In the genomic region with DNA sequence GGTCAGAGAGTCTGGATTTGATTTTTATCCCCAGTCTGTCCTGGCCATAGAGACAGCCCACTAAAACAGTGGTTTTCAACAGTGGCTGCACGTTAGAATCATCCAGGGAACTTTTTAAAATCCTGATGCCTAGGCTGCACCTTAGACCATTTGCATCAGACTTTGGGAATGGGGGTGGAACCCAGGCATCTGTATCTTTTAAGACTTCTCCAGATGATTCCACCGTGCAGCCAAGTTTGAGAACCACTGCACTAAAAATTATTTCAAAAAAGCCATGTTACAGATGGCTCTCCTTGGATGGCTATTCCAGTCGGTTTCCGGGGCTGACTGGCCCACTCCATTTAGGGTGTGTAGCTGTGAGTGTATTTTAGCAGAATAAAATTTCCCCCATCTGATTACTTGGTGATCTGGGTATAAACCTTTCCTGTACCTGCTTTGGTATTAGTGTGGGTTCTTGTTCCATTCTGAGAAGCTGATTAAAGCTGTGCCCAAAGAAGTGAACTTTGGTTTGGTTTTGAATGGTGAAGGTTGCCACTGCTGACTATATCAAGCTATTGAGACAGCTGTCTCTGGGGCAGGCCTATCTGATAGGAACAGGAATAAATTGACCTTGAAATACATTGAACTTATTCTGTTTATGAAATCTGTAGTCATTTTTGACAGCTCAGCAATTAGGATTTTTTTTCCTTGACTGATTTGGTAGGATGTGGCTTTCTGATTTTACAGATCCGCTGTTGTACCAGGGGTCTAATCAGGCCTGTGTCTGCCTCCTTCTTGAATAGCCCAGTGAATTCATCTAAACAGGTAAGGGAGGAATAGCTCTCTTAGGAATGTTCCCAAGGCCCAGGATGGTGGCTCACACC, we compare ENCODE assay signal across 9 cellular contexts. TPM values are rescaled to one million over a fixed set of nuclear protein-coding genes. Genes with fewer than 3 reads are reported as not detected.
DNase-seq lines count a peak whose midpoint lies in the region; ATAC-seq, FAIRE-seq and TF ChIP-seq lines count a peak whose summit lies in the region.
"Had no signal": no experiment of that assay in that cellular context is flagged by ENCODE, and none has a peak within 500 bp of the region (broad histone marks: within the 10 kb centered on the region; RNA-seq: fewer than 3 reads in every experiment).

No MANE protein-coding gene starts in this region.

- TF ChIP-seq RAD21 in H1 (IDR thresholded peaks at IDR 0.05 in 1 of 2, conservative IDR thresholded peaks at IDR 0.05 in 1 of 2; ENCODE audit: low read depth in 2 of 2, low read length in 2 of 2), result no peak

- no peak overlapping the region for H3K4ac ChIP-seq in H1 (replicated peaks; ENCODE audit: insufficient read length, low read depth, low read length)

- H2BK15ac ChIP-seq in H1 (ENCODE audit: low read length), result no peak overlapping the region

- no peak for ATAC-seq in HG02623 (IDR thresholded peaks at IDR 0.05; ENCODE audit: unreplicated experiment)

- no peaks in the 10 kb centered on the region for H3K9me3 ChIP-seq in BLaER1 treated with 17β-estradiol and CSF1 and Interleukin-3, amounts not matched to agents 10 nM and 100 nM (replicated peaks in 1 of 11)
- H3K9me3 ChIP-seq in MM.1S (replicated peaks; ENCODE audit: insufficient read depth, low read length) (no peaks in the 10 kb centered on the region), H1 (ENCODE audit: insufficient read depth in 2 of 2, low read depth in 1 of 2, low read length in 1 of 2) (no peaks in the 10 kb centered on the region), neuron (ENCODE audit: low read length) (no peaks in the 10 kb centered on the region)

- 73% methylated on average over 5 of the region's 5 CpGs; no CpG with 5 or more reads in 1 of the 2 experiments for WGBS in H1 (ENCODE audit: extremely low coverage in 1 of 2, insufficient coverage in 1 of 2, insufficient read length in 1 of 2, insufficient replicate concordance in 2 of 2, low coverage in 1 of 2, low lambda C conversion rate in 2 of 2, missing lambda C conversion rate in 1 of 2), 2 experiments

- H2AK5ac ChIP-seq in H1 (ENCODE audit: low read depth, low read length), result no peak overlapping the region

- no peak for TF ChIP-seq POLR2A in H1 (IDR thresholded peaks at IDR 0.05; ENCODE audit: control extremely low read depth in 1 of 2, low read depth in 2 of 2, low read length in 2 of 2)

- no peak overlapping the region for H3K14ac ChIP-seq in H1 (ENCODE audit: insufficient read length)

- POLR2A ChIA-PET in H1 (lab: Charles Lee; ENCODE audit: partially characterized antibody), result interaction anchor here (0.7 to 5.0 kb wide), 12 partner anchors 7 to 138 kb away, joined by 3 to 93 read pairs (median 4); a partner anchor contains a TSS

- DNase-seq in MM.1S (no peak), H1 (ENCODE audit: low read depth in 1 of 2, low spot score in 2 of 2) (no peak), pons (ENCODE audit: low spot score) (no peak), NCI-H1436 (lab: John Stamatoyannopoulos, UW) (no peak), NCI-H2196 (lab: John Stamatoyannopoulos, UW; ENCODE audit: unreplicated experiment) (no peak)

- H3K9me2 ChIP-seq in MM.1S (replicated peaks; ENCODE audit: insufficient read depth, low read length), result no peaks in the 10 kb centered on the region

- H4K8ac ChIP-seq in H1 (ENCODE audit: extremely low read depth, insufficient read depth, low read length), result 0 out of 2 replicates have a peak overlapping the region, but pooled peaks have one; percentile 62

- no peak overlapping the region for H4K5ac ChIP-seq in H1 (ENCODE audit: insufficient read length, low read depth, low read length)

- H2AFZ ChIP-seq in MM.1S (ENCODE audit: low read length), result no peak overlapping the region
- H2AFZ ChIP-seq in H1 (ENCODE audit: low read length), result no peak overlapping the region
- no peak overlapping the region for H2AFZ ChIP-seq in neuron (ENCODE audit: low read depth, low read length)

- no peak overlapping the region for H2BK5ac ChIP-seq in H1 (ENCODE audit: low read depth, low read length)

- H3K9ac ChIP-seq in BLaER1 treated with 17β-estradiol and CSF1 and Interleukin-3, amounts not matched to agents 10 nM and 100 nM, result peak overlapping the region; percentile 79 to 90 (median 87); a peak in 21 of 22 replicates
- H3K9ac ChIP-seq in MM.1S (ENCODE audit: low read length), result peak overlapping the region; percentile 89; the same call in 1 of the 2 replicates
- H3K9ac ChIP-seq in H1 (replicated peaks in 1 of 4; ENCODE audit: extremely low read depth in 1 of 4, low read depth in 3 of 4, low read length in 3 of 4), result peak overlapping the region; percentile 77 to 84 (median 82); a peak in 6 of 7 replicates

- no peak overlapping the region for H4K91ac ChIP-seq in H1 (replicated peaks; ENCODE audit: insufficient read length, low read length)

- TF ChIP-seq CTCF in MM.1S (IDR thresholded peaks at IDR 0.05; ENCODE audit: low read length), result no peak
- no peak for TF ChIP-seq CTCF in H1 (IDR thresholded peaks at IDR 0.05; ENCODE audit: control extremely low read depth in 1 of 3, insufficient read depth in 1 of 3, low read depth in 1 of 3, low read length in 3 of 3)

- peak overlapping the region in 10 of 11 experiments; percentile 76 to 93 (median 82); a peak in 19 of 22 replicates for H3K27ac ChIP-seq in BLaER1 treated with 17β-estradiol and CSF1 and Interleukin-3, amounts not matched to agents 10 nM and 100 nM
- H3K27ac ChIP-seq in MM.1S (ENCODE audit: low read length) (no peak overlapping the region), H1 (ENCODE audit: low read depth, low read length) (no peak overlapping the region)

- FAIRE-seq in H1 (lab: Jason Lieb, UNC), result no peak
- FAIRE-seq: HTR-8/SVneo had no signal

- no peak overlapping the region for H2BK120ac ChIP-seq in H1 (replicated peaks; ENCODE audit: low read depth, low read length)

- H3K36me3 ChIP-seq in BLaER1 treated with 17β-estradiol and CSF1 and Interleukin-3, amounts not matched to agents 10 nM and 100 nM, result peaks cover 28 to 52% (median 45%) of the 10 kb centered on the region in 11 experiments
- H3K36me3 ChIP-seq in MM.1S (replicated peaks; ENCODE audit: insufficient read depth, low read length) (no peaks in the 10 kb centered on the region; the same call in 1 of the 2 replicates), H1 (ENCODE audit: control insufficient read depth in 2 of 4, insufficient read depth in 4 of 4, low read length in 3 of 4) (peaks cover 7 to 16% (median 11%) of the 10 kb centered on the region in 4 experiments; a peak in 7 of 8 replicates), neuron (ENCODE audit: insufficient read depth, low read length) (peaks cover 23% of the 10 kb centered on the region)

- H3K23ac ChIP-seq in H1 (ENCODE audit: insufficient read length), result no peak overlapping the region

- H3K27me3 ChIP-seq in BLaER1 treated with 17β-estradiol and CSF1 and Interleukin-3, amounts not matched to agents 10 nM and 100 nM, result no peaks in the 10 kb centered on the region
- H3K27me3 ChIP-seq in MM.1S (replicated peaks; ENCODE audit: insufficient read depth, low read length) (no peaks in the 10 kb centered on the region), H1 (replicated peaks in 1 of 4; ENCODE audit: control insufficient read depth in 3 of 4, extremely low read depth in 1 of 4, insufficient read depth in 3 of 4, low read length in 3 of 4) (no peaks in the 10 kb centered on the region), neuron (ENCODE audit: insufficient read depth, low read length) (no peaks in the 10 kb centered on the region)

- H2BK12ac ChIP-seq in H1 (ENCODE audit: low read depth, low read length), result no peak overlapping the region

- H3K79me1 ChIP-seq in H1 (ENCODE audit: low read depth, low read length), result no peaks in the 10 kb centered on the region; the same call in 1 of the 2 replicates

- H3K4me2 ChIP-seq in BLaER1 treated with 17β-estradiol and CSF1 and Interleukin-3, amounts not matched to agents 10 nM and 100 nM, result peak overlapping the region; percentile 76 to 98 (median 92)
- H3K4me2 ChIP-seq in MM.1S (ENCODE audit: low read depth, low read length) (peak overlapping the region; percentile 63), H1 (ENCODE audit: insufficient read depth in 1 of 2, low read depth in 2 of 2, low read length in 2 of 2) (peak overlapping the region; percentile 93 to 96)

- peaks cover 28 to 47% (median 37%) of the 10 kb centered on the region in 10 experiments for H3K4me1 ChIP-seq in BLaER1 treated with 17β-estradiol and CSF1 and Interleukin-3, amounts not matched to agents 10 nM and 100 nM
- H3K4me1 ChIP-seq in MM.1S (ENCODE audit: low read length) (peaks cover 23% of the 10 kb centered on the region; the same call in 1 of the 2 replicates), H1 (replicated peaks in 1 of 4; ENCODE audit: control insufficient read depth in 3 of 4, insufficient read depth in 4 of 4, low read length in 3 of 4) (peaks cover 0 to 6% (median 3%) of the 10 kb centered on the region in 4 experiments; a peak in 3 of 7 replicates), neuron (ENCODE audit: insufficient read depth, low read length) (peaks cover 7% of the 10 kb centered on the region)

- no peaks in the 10 kb centered on the region for H3F3A ChIP-seq in MM.1S (ENCODE audit: insufficient read depth, low read length)

- H3K18ac ChIP-seq in H1 (ENCODE audit: extremely low read depth, low read length), result no peak overlapping the region

- H2BK20ac ChIP-seq in H1 (ENCODE audit: low read length), result no peak overlapping the region

- no peaks in the 10 kb centered on the region for H4K20me1 ChIP-seq in BLaER1 treated with 17β-estradiol and CSF1 and Interleukin-3, amounts not matched to agents 10 nM and 100 nM
- no peaks in the 10 kb centered on the region for H4K20me1 ChIP-seq in MM.1S (ENCODE audit: insufficient read depth, low read length)
- peaks cover 0 to 6% of the 10 kb centered on the region in 2 experiments for H4K20me1 ChIP-seq in H1 (replicated peaks in 1 of 2; ENCODE audit: control insufficient read depth in 1 of 2, insufficient read depth in 2 of 2, low read length in 2 of 2)

- H3K4me3 ChIP-seq in BLaER1 treated with 17β-estradiol and CSF1 and Interleukin-3, amounts not matched to agents 10 nM and 100 nM, result peak overlapping the region; percentile 72 to 92 (median 86)
- H3K4me3 ChIP-seq in MM.1S (ENCODE audit: low read length), result peak overlapping the region; percentile 94
- peak overlapping the region; percentile 90 to 95 (median 94) for H3K4me3 ChIP-seq in H1 (ENCODE audit: extremely low read depth in 1 of 4, insufficient read depth in 2 of 4, low read depth in 3 of 4, low read length in 4 of 4)
- peak overlapping the region; percentile 77 for H3K4me3 ChIP-seq in neuron (ENCODE audit: low read length)

- no peak for TF ChIP-seq EP300 in H1 (IDR thresholded peaks at IDR 0.05; ENCODE audit: borderline replicate concordance in 1 of 2, low read depth in 2 of 2, low read length in 2 of 2)

- H3K79me2 ChIP-seq in MM.1S (ENCODE audit: low read length), result peaks cover 22% of the 10 kb centered on the region
- peaks cover 0 to 19% of the 10 kb centered on the region in 2 experiments; a peak in 3 of 4 replicates for H3K79me2 ChIP-seq in H1 (ENCODE audit: control insufficient read depth in 1 of 2, insufficient read depth in 2 of 2, low read length in 2 of 2)

- H3K56ac ChIP-seq in H1 (replicated peaks; ENCODE audit: insufficient read length, low read depth, low read length), result no peak overlapping the region

- CTCF ChIA-PET in H1 (lab: Charles Lee; ENCODE audit: partially characterized antibody), result interaction anchor here (0.6 to 63.3 kb wide), 11 partner anchors 8 to 215 kb away, joined by 3 to 2590 read pairs (median 5); a partner anchor contains a TSS

- peaks cover 4% of the 10 kb centered on the region; the same call in 1 of the 2 replicates for H3K23me2 ChIP-seq in H1 (ENCODE audit: low read depth, low read length)

RNA-seq across cellular contexts. Expression of a gene that starts 1.3 kb away (rescaled TPM):
- total RNA-seq in H1 (2021; fragmentation: NEBNext Ultra II Directional; extraction: Animal tissue kit (Norgen Biotek cat#: 25700)), result 117 and 129 TPM in 2 replicates
- polyA plus RNA-seq in H1 (2011; rRNA removed), result 629 and 1,042 TPM in 2 replicates
- polyA plus RNA-seq in H1 (2011; cell fraction: cytosol; rRNA removed), result 426 TPM
- 307 TPM for polyA plus RNA-seq in H1 (2011; cell fraction: nucleus; rRNA removed)
- 227 to 317 TPM (median 267 TPM) in 4 replicates for polyA plus RNA-seq in H1 (2012, experiment 1 of 2)
- polyA plus RNA-seq in H1 (2012, experiment 2 of 2), result 355 TPM
- polyA plus RNA-seq in H1 (2013, experiment 1 of 2), result 278 TPM
- polyA plus RNA-seq in H1 (2013, experiment 2 of 2), result 273 TPM
- 73.1 and 99.2 TPM in 2 replicates for polyA minus RNA-seq in H1 (2011; rRNA and poly(A)+ RNA removed)
- 28.3 TPM for polyA minus RNA-seq in H1 (2011; cell fraction: cytosol; rRNA and poly(A)+ RNA removed)
- 62.3 TPM for polyA minus RNA-seq in H1 (2011; cell fraction: nucleus; rRNA and poly(A)+ RNA removed)

RNA-seq across cellular contexts. Expression of a gene that starts 14.3 kb away (rescaled TPM):
- total RNA-seq in H1 (2021; fragmentation: NEBNext Ultra II Directional; extraction: Animal tissue kit (Norgen Biotek cat#: 25700)), result 75.3 and 75.9 TPM in 2 replicates
- 73.4 and 76.4 TPM in 2 replicates for polyA plus RNA-seq in H1 (2011; rRNA removed)
- 82.1 TPM for polyA plus RNA-seq in H1 (2011; cell fraction: cytosol; rRNA removed)
- polyA plus RNA-seq in H1 (2011; cell fraction: nucleus; rRNA removed), result 74.8 TPM
- 58.5 to 64.1 TPM (median 60.6 TPM) in 4 replicates for polyA plus RNA-seq in H1 (2012, experiment 1 of 2)
- 68.7 TPM for polyA plus RNA-seq in H1 (2012, experiment 2 of 2)
- polyA plus RNA-seq in H1 (2013, experiment 1 of 2), result 49.0 TPM
- polyA plus RNA-seq in H1 (2013, experiment 2 of 2), result 48.4 TPM
- polyA minus RNA-seq in H1 (2011; rRNA and poly(A)+ RNA removed), result 94.4 and 101 TPM in 2 replicates
- 47.7 TPM for polyA minus RNA-seq in H1 (2011; cell fraction: cytosol; rRNA and poly(A)+ RNA removed)
- polyA minus RNA-seq in H1 (2011; cell fraction: nucleus; rRNA and poly(A)+ RNA removed), result 63.5 TPM

RNA-seq across cellular contexts. Expression of a gene that starts 50.8 kb away (rescaled TPM):
- 130 and 133 TPM in 2 replicates for total RNA-seq in H1 (2021; fragmentation: NEBNext Ultra II Directional; extraction: Animal tissue kit (Norgen Biotek cat#: 25700))
- 132 and 134 TPM in 2 replicates for polyA plus RNA-seq in H1 (2011; rRNA removed)
- 155 TPM for polyA plus RNA-seq in H1 (2011; cell fraction: cytosol; rRNA removed)
- polyA plus RNA-seq in H1 (2011; cell fraction: nucleus; rRNA removed), result 87.7 TPM
- polyA plus RNA-seq in H1 (2012, experiment 1 of 2), result 148 to 187 TPM (median 180 TPM) in 4 replicates
- polyA plus RNA-seq in H1 (2012, experiment 2 of 2), result 75.0 TPM
- polyA plus RNA-seq in H1 (2013, experiment 1 of 2), result 96.7 TPM
- polyA plus RNA-seq in H1 (2013, experiment 2 of 2), result 108 TPM
- polyA minus RNA-seq in H1 (2011; rRNA and poly(A)+ RNA removed), result 83.1 and 86.2 TPM in 2 replicates
- polyA minus RNA-seq in H1 (2011; cell fraction: cytosol; rRNA and poly(A)+ RNA removed), result 56.1 TPM
- 38.1 TPM for polyA minus RNA-seq in H1 (2011; cell fraction: nucleus; rRNA and poly(A)+ RNA removed)

Comparison
In these comparisons a context has a peak if more than half of its experiments do, and no peak if none do; other contexts are left out.
1. H3K27ac ChIP-seq: peak in BLaER1 treated with 17β-estradiol and CSF1 and Interleukin-3, amounts not matched to agents 10 nM and 100 nM (10 of 11); none in MM.1S (single experiment) and H1 (single experiment).
2. Peak in every context shown above with its lines, with median percentiles within 50 percentile points of each other: H3K4me2 ChIP-seq, H3K4me3 ChIP-seq and H3K9ac ChIP-seq.